14 cellular contexts compared by ENCODE assay signal in genomic region chr1:207845109-207845508, GRCh38.
DNase-seq lines count a peak whose midpoint lies in the region; ATAC-seq, FAIRE-seq and TF ChIP-seq lines count a peak whose summit lies in the region.
"Had no signal": no experiment of that assay in that cellular context is flagged by ENCODE, and none has a peak within 500 bp of the region (broad histone marks: within the 10 kb centered on the region; RNA-seq: fewer than 3 reads in every experiment).

No MANE protein-coding gene starts in this region.

- H3K9ac ChIP-seq in DND-41 (ENCODE audit: low read depth, low read length): no peak overlapping the region

- peaks cover 99% of the 10 kb centered on the region for H3K79me2 ChIP-seq in DND-41 (ENCODE audit: insufficient read depth, low read length)

- WGBS in right cardiac atrium: 70% methylated on average over 6 of the region's 6 CpGs

- FAIRE-seq in HTR-8/SVneo (lab: Jason Lieb, UNC): no peak
- FAIRE-seq: astrocyte, GM12891 had no signal

- 0 out of 2 replicates have a peak overlapping the region, but pooled peaks have one; percentile 3 for H3K27ac ChIP-seq in DND-41 (ENCODE audit: low read length)
- peak overlapping the region; percentile 39 to 42 for H3K27ac ChIP-seq in ascending aorta
- peak overlapping the region; percentile 13 for H3K27ac ChIP-seq in right cardiac atrium (ENCODE audit: low read length)
- peak overlapping the region; percentile 8 to 81 (median 61) for H3K27ac ChIP-seq in gastrocnemius medialis

- H3K4me3 ChIP-seq in DND-41 (ENCODE audit: low read depth in 1 of 2, low read length in 2 of 2) (no peak overlapping the region), ascending aorta (no peak overlapping the region), right cardiac atrium (ENCODE audit: low read length) (no peak overlapping the region), gastrocnemius medialis (no peak overlapping the region)

- no peak for ATAC-seq in DND-41 (ENCODE audit: insufficient read depth, low read depth)
- ATAC-seq in right cardiac atrium: peak in 1 of 2 donors; percentile 14
- peak; percentile 24 to 76 for ATAC-seq in gastrocnemius medialis
- no peak for ATAC-seq in HG03432 (IDR thresholded peaks at IDR 0.05; ENCODE audit: unreplicated experiment)
- ATAC-seq: stimulated activated naive CD8-positive, alpha-beta T cell treated with anti-CD3 and anti-CD28 coated beads, Interleukin-15, amount 100 ng/mL, for 72 hours had no signal

- H3K4me1 ChIP-seq in DND-41 (ENCODE audit: insufficient read depth, low read length): no peaks in the 10 kb centered on the region
- H3K4me1 ChIP-seq in ascending aorta: peaks cover 9 to 43% of the 10 kb centered on the region in 2 donors
- peaks cover 23% of the 10 kb centered on the region for H3K4me1 ChIP-seq in right cardiac atrium (ENCODE audit: control insufficient read depth, insufficient read depth, low read length)
- H3K4me1 ChIP-seq in gastrocnemius medialis: peaks cover 64 to 69% of the 10 kb centered on the region in 2 donors

- DNase-seq in DND-41 (no peak), ascending aorta (ENCODE audit: low spot score in 2 of 2) (peak in 1 of 2 donors; percentile 59), right cardiac atrium (peak in 1 of 3 donors; percentile 46), gastrocnemius medialis (peak in 1 of 2 donors; percentile 74), HTR-8/SVneo (ENCODE audit: insufficient read length, low spot score) (no peak), RKO (ENCODE audit: low spot score) (no peak)
- DNase-seq: activated CD4-positive, alpha-beta T cell treated with anti-CD3 and anti-CD28 coated beads for 4 hours; CD4-positive, CD25-positive, alpha-beta regulatory T cell; H9; NCI-H1092 treated with DMSO at 0.1 percent for 48 hours; stimulated activated naive CD8-positive, alpha-beta T cell treated with anti-CD3 and anti-CD28 coated beads, Interleukin-15, amount 100 ng/mL, for 72 hours had no signal

- H4K20me1 ChIP-seq in DND-41 (ENCODE audit: insufficient read depth, low read length): peaks cover 90% of the 10 kb centered on the region

- H3K36me3 ChIP-seq in DND-41 (ENCODE audit: insufficient read depth, low read length) (peaks cover 74% of the 10 kb centered on the region), ascending aorta (no peaks in the 10 kb centered on the region), gastrocnemius medialis (no peaks in the 10 kb centered on the region)

- no peak overlapping the region for H3K4me2 ChIP-seq in DND-41 (ENCODE audit: insufficient read depth, low read length)

- no peak for TF ChIP-seq CTCF in DND-41 (IDR thresholded peaks at IDR 0.05; ENCODE audit: borderline replicate concordance, extremely low read depth, low read length, poor library complexity, severe bottlenecking)
- TF ChIP-seq CTCF in ascending aorta (IDR thresholded peaks at IDR 0.05): no peak
- no peak for TF ChIP-seq CTCF in gastrocnemius medialis (IDR thresholded peaks at IDR 0.05 in 4 of 5, conservative IDR thresholded peaks at IDR 0.05 in 1 of 5)

- H3K27me3 ChIP-seq in DND-41 (ENCODE audit: insufficient read depth, low read length, poor library complexity) (no peaks in the 10 kb centered on the region), ascending aorta (no peaks in the 10 kb centered on the region), right cardiac atrium (ENCODE audit: control insufficient read depth, insufficient read depth) (no peaks in the 10 kb centered on the region), gastrocnemius medialis (no peaks in the 10 kb centered on the region)

- in situ Hi-C loops in gastrocnemius medialis (cut with MboI; ENCODE audit: low sequenced_read_pairs in 4 of 4): no loop called here

- intact Hi-C loops in ascending aorta (cut with DNase I) (no loop called here), right cardiac atrium (cut with DNase I) (no loop called here), gastrocnemius medialis (cut with DNase I; ENCODE audit: low total_unique reads) (no loop called here)

- H2AFZ ChIP-seq in DND-41 (ENCODE audit: low read depth, low read length): no peak overlapping the region

- no peaks in the 10 kb centered on the region for H3K9me3 ChIP-seq in DND-41 (ENCODE audit: insufficient read depth, low read length, severe bottlenecking)
- H3K9me3 ChIP-seq in ascending aorta: no peaks in the 10 kb centered on the region
- H3K9me3 ChIP-seq in right cardiac atrium (ENCODE audit: control insufficient read depth, low read length): no peaks in the 10 kb centered on the region
- no peaks in the 10 kb centered on the region for H3K9me3 ChIP-seq in gastrocnemius medialis

- TF ChIP-seq POLR2A in gastrocnemius medialis (IDR thresholded peaks at IDR 0.05): no peak

Comparison
In these comparisons a context has a peak if more than half of its experiments do, and no peak if none do; other contexts are left out.
1. ATAC-seq: peak in gastrocnemius medialis (2 of 2); none in DND-41 (single experiment) and HG03432 (single experiment).
2. H3K27ac ChIP-seq: peak in every context shown above with its lines; median percentile 61 in gastrocnemius medialis; 40 in ascending aorta; 13 in right cardiac atrium; 3 in DND-41.